1 cellular context compared by ENCODE assay signal in genomic region chr12:94263905-94264655, GRCh38.
TF ChIP-seq lines count a peak whose summit lies in the region.

No MANE protein-coding gene starts in this region.

TF ChIP-seq in WTC11, 78 proteins besides CTCF, POLR2A, EP300 and RAD21 (continued from another document):
- TF ChIP-seq SMAD4 (CRISPR knock-in tag; IDR thresholded peaks at IDR 0.05) (no peak), NR2C2 (CRISPR knock-in tag; IDR thresholded peaks at IDR 0.05) (no peak; the same call in 1 of the 2 replicates), CBFB (CRISPR knock-in tag; IDR thresholded peaks at IDR 0.05; ENCODE audit: low read depth) (no peak), ZNF281 (CRISPR knock-in tag; IDR thresholded peaks at IDR 0.05) (peak; percentile 76), E2F5 (CRISPR knock-in tag; IDR thresholded peaks at IDR 0.05) (no peak), EMX1 (CRISPR knock-in tag; IDR thresholded peaks at IDR 0.05) (peak; percentile 86; the same call in 1 of the 2 replicates), NR3C1 (CRISPR knock-in tag; conservative IDR thresholded peaks at IDR 0.05; ENCODE audit: low read depth) (no peak), ESRRA (CRISPR knock-in tag; IDR thresholded peaks at IDR 0.05; ENCODE audit: borderline replicate concordance) (no peak), ZBTB43 (CRISPR knock-in tag; IDR thresholded peaks at IDR 0.05) (0 out of 2 replicates have a peak, but pooled peaks have one; percentile 29), USF1 (CRISPR knock-in tag; IDR thresholded peaks at IDR 0.05) (peak; percentile 55; the same call in 1 of the 2 replicates), NR1H2 (CRISPR knock-in tag; IDR thresholded peaks at IDR 0.05) (no peak), NFATC4 (CRISPR knock-in tag; IDR thresholded peaks at IDR 0.05) (no peak), ZNF512 (CRISPR knock-in tag; IDR thresholded peaks at IDR 0.05; ENCODE audit: borderline replicate concordance) (no peak), E2F4 (CRISPR knock-in tag; IDR thresholded peaks at IDR 0.05; ENCODE audit: borderline replicate concordance, low read depth) (no peak), FOXK1 (CRISPR knock-in tag; IDR thresholded peaks at IDR 0.05) (no peak; the same call in 1 of the 2 replicates), HMGXB4 (CRISPR knock-in tag; IDR thresholded peaks at IDR 0.05) (no peak), ZNF423 (CRISPR knock-in tag; IDR thresholded peaks at IDR 0.05) (no peak), MLX (CRISPR knock-in tag; IDR thresholded peaks at IDR 0.05) (no peak), IRF1 (CRISPR knock-in tag; IDR thresholded peaks at IDR 0.05) (no peak), ZNF317 (CRISPR knock-in tag; IDR thresholded peaks at IDR 0.05; ENCODE audit: borderline replicate concordance, low read depth) (no peak)
